17 cellular contexts compared by ENCODE assay signal in the genomic region with DNA sequence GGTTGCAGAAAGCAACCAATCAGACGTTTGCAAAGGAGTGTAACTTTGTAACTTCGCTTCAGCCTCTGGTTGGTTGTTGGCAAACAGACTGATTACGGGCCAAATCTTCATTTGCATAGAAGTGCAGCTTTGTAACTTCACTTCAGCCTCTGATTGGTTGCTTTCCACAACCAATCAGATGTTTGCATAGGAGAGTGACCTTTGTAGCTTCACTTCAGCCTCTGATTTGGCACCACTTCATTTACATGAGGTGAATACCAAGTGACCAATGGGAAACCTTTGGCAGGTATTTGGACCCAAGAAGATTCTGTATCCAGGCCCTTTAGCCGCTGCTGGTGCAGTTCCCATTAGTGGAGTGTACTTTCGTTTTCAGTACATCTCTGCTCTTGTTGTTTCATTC. TPM values are rescaled to one million over a fixed set of nuclear protein-coding genes. Genes with fewer than 3 reads are reported as not detected.
DNase-seq lines count a peak whose midpoint lies in the region; ATAC-seq, FAIRE-seq and TF ChIP-seq lines count a peak whose summit lies in the region.
"Had no signal": no experiment of that assay in that cellular context is flagged by ENCODE, and none has a peak within 500 bp of the region (broad histone marks: within the 10 kb centered on the region; RNA-seq: fewer than 3 reads in every experiment).

No MANE protein-coding gene starts in this region.

- no peak overlapping the region for H2BK15ac ChIP-seq in IMR-90 (ENCODE audit: low read depth, low read length)

- H3K14ac ChIP-seq in IMR-90 (replicated peaks; ENCODE audit: low read depth, low read length) = peak overlapping the region; percentile 56

- no peaks in the 10 kb centered on the region for H3K27me3 Mint-ChIP-seq in CD8-positive, alpha-beta T cell (ENCODE audit: low read depth)
- H3K27me3 Mint-ChIP-seq in natural killer cell (ENCODE audit: low read depth in 2 of 2) = no peaks in the 10 kb centered on the region

- no peak for TF ChIP-seq EP300 in K562 (IDR thresholded peaks at IDR 0.05; ENCODE audit: low read length)

- H3K27ac Mint-ChIP-seq in CD8-positive, alpha-beta T cell = no peak overlapping the region
- H3K27ac Mint-ChIP-seq in natural killer cell = peak overlapping the region; percentile 65 to 79

- H3K4me1 Mint-ChIP-seq in CD8-positive, alpha-beta T cell (ENCODE audit: low read depth) = peaks cover 79% of the 10 kb centered on the region
- H3K4me1 Mint-ChIP-seq in natural killer cell = peaks cover 49 to 66% of the 10 kb centered on the region in 2 donors

- no peak overlapping the region for H3K18ac ChIP-seq in IMR-90 (ENCODE audit: low read depth, low read length)

- TF ChIP-seq RAD21 in IMR-90 (IDR thresholded peaks at IDR 0.05; ENCODE audit: low read length) = no peak
- no peak for TF ChIP-seq RAD21 in K562 (CRISPR knock-in tag; conservative IDR thresholded peaks at IDR 0.05 in 1 of 2, IDR thresholded peaks at IDR 0.05 in 1 of 2)

- 80% methylated on average over 1 of the region's 5 CpGs; no CpG with 5 or more reads in 1 of the 2 experiments for WGBS in IMR-90 (ENCODE audit: extremely low coverage in 2 of 2, insufficient read length in 1 of 2), 2 experiments
- WGBS in K562 (ENCODE audit: insufficient coverage, low coverage, missing lambda C conversion rate) = 72% methylated on average over 5 of the region's 5 CpGs

- no peak overlapping the region for H4K5ac ChIP-seq in IMR-90 (ENCODE audit: low read depth, low read length)

- peak overlapping the region; percentile 36 for H3K4me2 ChIP-seq in IMR-90 (ENCODE audit: low read depth, low read length)
- H3K4me2 ChIP-seq in K562 (ENCODE audit: insufficient read depth, low read length) = no peak overlapping the region

- no peaks in the 10 kb centered on the region for H3K9me3 ChIP-seq in CD8-positive, alpha-beta T cell (ENCODE audit: low read length)
- H3K9me3 ChIP-seq in IMR-90 (ENCODE audit: control insufficient read depth, insufficient read depth, low read length) (no peaks in the 10 kb centered on the region; the same call in 1 of the 2 replicates), K562 (replicated peaks; ENCODE audit: control insufficient read depth, insufficient read depth, low read depth, low read length) (no peaks in the 10 kb centered on the region), colonic mucosa (no peaks in the 10 kb centered on the region)
- H3K9me3 ChIP-seq: stomach had no signal

- no peaks in the 10 kb centered on the region for H3K27me3 ChIP-seq in CD8-positive, alpha-beta T cell (ENCODE audit: insufficient read depth, low read length)
- H3K27me3 ChIP-seq in IMR-90 (ENCODE audit: control insufficient read depth, insufficient read depth, low read length) = no peaks in the 10 kb centered on the region
- H3K27me3 ChIP-seq in K562 (ENCODE audit: control insufficient read depth in 2 of 2, insufficient read depth in 2 of 2, low read length in 2 of 2) = no peaks in the 10 kb centered on the region
- H3K27me3 ChIP-seq in colonic mucosa = no peaks in the 10 kb centered on the region
- H3K27me3 ChIP-seq: brain microvascular endothelial cell, stomach had no signal

- no peak overlapping the region for H2BK120ac ChIP-seq in IMR-90 (ENCODE audit: low read depth, low read length)

- peaks cover 97% of the 10 kb centered on the region for H3K79me2 ChIP-seq in K562 (ENCODE audit: control insufficient read depth, insufficient read depth, low read length)

- in situ Hi-C loops in IMR-90 (cut with MboI; ENCODE audit: low sequenced_read_pairs) = no loop called here
- in situ Hi-C loops in K562 (cut with MboI) = no loop called here

- H3K79me1 ChIP-seq in IMR-90 (ENCODE audit: low read depth in 1 of 2, low read length in 2 of 2) = peaks cover 0 to 53% of the 10 kb centered on the region in 2 experiments; a peak in 3 of 4 replicates

- BruUV-seq in IMR-90 (replicated peaks; lab: Mats Ljungman, UMichigan) (no TSS peak), K562 (replicated peaks; lab: Mats Ljungman, UMichigan) (no TSS peak)

- H2AK5ac ChIP-seq in IMR-90 (ENCODE audit: low read depth, low read length) = no peak overlapping the region

- no peak for DNase-seq in CD8-positive, alpha-beta T cell
- DNase-seq in IMR-90 (no peak), K562 (ENCODE audit: extremely low read depth in 1 of 4, low spot score in 3 of 4) (peak in 1 of 4 experiments; percentile 38), natural killer cell (no peak), HuH-7.5 (ENCODE audit: low spot score) (no peak), SK-N-DZ (ENCODE audit: low spot score) (no peak), colonic mucosa (no peak)
- no peak for DNase-seq in stimulated activated CD4-positive, alpha-beta T cell treated with anti-CD3 and anti-CD28 coated beads, Interleukin-2, amount 100 ng/mL, for 48 hours
- DNase-seq: activated CD4-positive, alpha-beta T cell treated with anti-CD3 and anti-CD28 coated beads for 48 hours; activated effector memory CD4-positive, alpha-beta T cell treated with anti-CD3 and anti-CD28 coated beads, Interleukin-2, amount 50 U/mL, for 16 hours; brain microvascular endothelial cell; glutamatergic neuron; H7; stomach had no signal

- H3K4ac ChIP-seq in IMR-90 (ENCODE audit: low read depth, low read length) = no peak overlapping the region; the same call in 1 of the 2 replicates

- H3K4me3 Mint-ChIP-seq in CD8-positive, alpha-beta T cell = peak overlapping the region; percentile 46
- H3K4me3 Mint-ChIP-seq in natural killer cell = peak overlapping the region; percentile 71
- H3K4me3 Mint-ChIP-seq: CD14-positive monocyte had no signal

- no peak for TF ChIP-seq POLR2A in IMR-90 (IDR thresholded peaks at IDR 0.05; ENCODE audit: low read depth, low read length)
- no peak for TF ChIP-seq POLR2A in K562 (conservative IDR thresholded peaks at IDR 0.05)

- H4K8ac ChIP-seq in IMR-90 (ENCODE audit: low read depth in 2 of 2, low read length in 2 of 2) = no peak overlapping the region

- H3K9me3 Mint-ChIP-seq in CD8-positive, alpha-beta T cell = no peaks in the 10 kb centered on the region
- H3K9me3 Mint-ChIP-seq in natural killer cell = no peaks in the 10 kb centered on the region
- H3K9me3 Mint-ChIP-seq: CD14-positive monocyte had no signal

- peak overlapping the region; percentile 1 for H3K4me3 ChIP-seq in CD8-positive, alpha-beta T cell (ENCODE audit: low read depth, low read length)
- H3K4me3 ChIP-seq in IMR-90 (ENCODE audit: insufficient read depth, low read depth, low read length) (no peak overlapping the region), K562 (no peak overlapping the region), colonic mucosa (no peak overlapping the region)
- H3K4me3 ChIP-seq: stomach had no signal

- peak; percentile 78 for FAIRE-seq in K562 (lab: Jason Lieb, UNC)
- FAIRE-seq: endometrium, keratinocyte had no signal

- no peak overlapping the region; the same call in 1 of the 2 replicates for H2BK20ac ChIP-seq in IMR-90 (ENCODE audit: low read depth, low read length)

- peaks cover 5% of the 10 kb centered on the region for H3K36me3 Mint-ChIP-seq in CD8-positive, alpha-beta T cell
- H3K36me3 Mint-ChIP-seq in natural killer cell = no peaks in the 10 kb centered on the region

- CTCF ChIA-PET in CD8-positive, alpha-beta T cell (lab: Charles Lee) = interaction anchor here (1.0 to 1.7 kb wide), 2 partner anchors 8 to 74 kb away, joined by 4 to 5 read pairs; no protein-coding TSS in a partner anchor
- CTCF ChIA-PET in IMR-90 (lab: Yijun Ruan, JAX) (interaction anchor here (1.3 to 1.4 kb wide), 2 partner anchors 8 to 16 kb away, joined by 3 to 5 read pairs; a partner anchor contains a TSS), K562 (lab: Yijun Ruan, JAX; ENCODE audit: low intra/inter-chr PET ratio) (no interaction called here)

- no peak for TF ChIP-seq CTCF in CD8-positive, alpha-beta T cell (IDR thresholded peaks at IDR 0.05)
- TF ChIP-seq CTCF in IMR-90 (conservative IDR thresholded peaks at IDR 0.05; ENCODE audit: low read depth, low read length) (no peak), K562 (IDR thresholded peaks at IDR 0.05 in 2 of 3, conservative IDR thresholded peaks at IDR 0.05 in 1 of 3; ENCODE audit: insufficient read depth in 2 of 3, low read depth in 1 of 3, low read length in 3 of 3) (no peak), natural killer cell (IDR thresholded peaks at IDR 0.05) (no peak), colonic mucosa (IDR thresholded peaks at IDR 0.05) (no peak)

- peaks cover 38% of the 10 kb centered on the region for H3K4me1 ChIP-seq in CD8-positive, alpha-beta T cell (ENCODE audit: insufficient read depth, low read length)
- peaks cover 9% of the 10 kb centered on the region for H3K4me1 ChIP-seq in IMR-90 (ENCODE audit: control insufficient read depth, insufficient read depth, low read length)
- peaks cover 7 to 8% of the 10 kb centered on the region in 2 experiments; a peak in 3 of 5 replicates for H3K4me1 ChIP-seq in K562 (replicated peaks in 1 of 2; ENCODE audit: control insufficient read depth in 2 of 2, insufficient read depth in 2 of 2, low read length in 2 of 2)
- H3K4me1 ChIP-seq in colonic mucosa = no peaks in the 10 kb centered on the region

- H4K20me1 ChIP-seq in IMR-90 (ENCODE audit: insufficient read depth, low read length) = peaks cover 69% of the 10 kb centered on the region
- no peaks in the 10 kb centered on the region for H4K20me1 ChIP-seq in K562 (replicated peaks; ENCODE audit: control insufficient read depth, insufficient read depth, low read length)

- no peak overlapping the region for H3K56ac ChIP-seq in IMR-90 (ENCODE audit: extremely low read depth, insufficient read depth, low read length)

- POLR2A ChIA-PET in CD8-positive, alpha-beta T cell (lab: Charles Lee) = interaction anchor here (1.2 to 1.3 kb wide), 2 partner anchors 17 to 21 kb away, joined by 3 read pairs; no protein-coding TSS in a partner anchor
- POLR2A ChIA-PET in IMR-90 (lab: Charles Lee; ENCODE audit: unreplicated experiment) = interaction anchor here (0.6 kb wide), 1 partner anchor 10 kb away, joined by 3 read pairs; no protein-coding TSS in a partner anchor
- POLR2A ChIA-PET in K562 (lab: Yijun Ruan, JAX) = interaction anchor here (0.6 to 4.9 kb wide), 3 partner anchors 14 to 378 kb away, joined by 3 to 46 read pairs (median 3); a partner anchor contains a TSS

- 0 out of 2 replicates have a peak overlapping the region, but pooled peaks have one; percentile 4 for H3K23ac ChIP-seq in IMR-90 (ENCODE audit: low read depth, low read length)

- no peaks in the 10 kb centered on the region for H3K36me3 ChIP-seq in CD8-positive, alpha-beta T cell (ENCODE audit: insufficient read depth, low read length)
- H3K36me3 ChIP-seq in IMR-90 (ENCODE audit: control insufficient read depth, insufficient read depth, low read length) (no peaks in the 10 kb centered on the region), K562 (ENCODE audit: control insufficient read depth, insufficient read depth, low read length) (peaks cover 3% of the 10 kb centered on the region; the same call in 2 of the 3 replicates), colonic mucosa (no peaks in the 10 kb centered on the region)
- H3K36me3 ChIP-seq: brain microvascular endothelial cell, stomach had no signal

- H4K91ac ChIP-seq in IMR-90 (ENCODE audit: insufficient read depth, low read depth, low read length) = no peak overlapping the region

- intact Hi-C loops in CD8-positive, alpha-beta T cell (cut with DNase I, micrococcal nuclease) = loop anchor here in 1 of 2 experiments (2.0 kb wide), 2 partner anchors 15 kb away; no protein-coding TSS in a partner anchor
- intact Hi-C loops in IMR-90 (cut with micrococcal nuclease) = no loop called here
- intact Hi-C loops in K562 (cut with micrococcal nuclease) = no loop called here
- intact Hi-C loops in natural killer cell (cut with micrococcal nuclease) = no loop called here
- intact Hi-C loops in colonic mucosa (cut with DNase I) = no loop called here

- H3K9me1 ChIP-seq in IMR-90 (ENCODE audit: insufficient read depth, low read length) = peaks cover 2% of the 10 kb centered on the region
- H3K9me1 ChIP-seq in K562 (ENCODE audit: control insufficient read depth, insufficient read depth, low read length) = no peaks in the 10 kb centered on the region

- H2AK9ac ChIP-seq in IMR-90 (replicated peaks; ENCODE audit: low read depth, low read length, poor library complexity) = no peak overlapping the region

- H3K9ac ChIP-seq in IMR-90 (ENCODE audit: low read depth, low read length) (no peak overlapping the region), K562 (ENCODE audit: insufficient read depth in 1 of 2, low read depth in 2 of 2, low read length in 2 of 2) (no peak overlapping the region), colonic mucosa (ENCODE audit: low read depth in 2 of 2, low read length in 2 of 2) (no peak overlapping the region)

- H2BK5ac ChIP-seq in IMR-90 (ENCODE audit: low read depth, low read length, poor library complexity, severe bottlenecking) = no peak overlapping the region

- H2AFZ ChIP-seq in IMR-90 (replicated peaks; ENCODE audit: low read length, poor library complexity) (no peak overlapping the region), K562 (ENCODE audit: low read depth, low read length) (no peak overlapping the region)

- ATAC-seq in CD8-positive, alpha-beta T cell = peak; percentile 12
- no peak for ATAC-seq in IMR-90 (ENCODE audit: low read depth)
- ATAC-seq in K562 = peak; percentile 65
- peak; percentile 35 to 60 (median 57) for ATAC-seq in natural killer cell

- no peak overlapping the region for H3K27ac ChIP-seq in CD8-positive, alpha-beta T cell (ENCODE audit: low read depth, low read length)
- H3K27ac ChIP-seq in IMR-90 (ENCODE audit: insufficient read depth, low read length) (no peak overlapping the region), K562 (ENCODE audit: extremely low read depth, low read depth, low read length) (no peak overlapping the region), colonic mucosa (no peak overlapping the region)
- H3K27ac ChIP-seq: brain microvascular endothelial cell had no signal

- dilution Hi-C loops in IMR-90 (cut with HindIII; ENCODE audit: low sequenced_read_pairs, unreplicated experiment) = no loop called here

RNA-seq across cellular contexts. Expression of a gene that starts 16.0 kb away (rescaled TPM):
- 100 to 1,000 TPM in 1 of 2 experiments, 10 to 100 TPM in 1; 93.4 to 100 TPM for total RNA-seq in CD8-positive, alpha-beta T cell
- total RNA-seq in IMR-90 (2012; rRNA removed) = 110 and 117 TPM in 2 replicates
- polyA plus RNA-seq in IMR-90 (2012; rRNA removed) = 12.4 and 15.0 TPM in 2 replicates
- 3.8 and 5.9 TPM in 2 replicates for polyA plus RNA-seq in IMR-90 (2012; cell fraction: cytosol; rRNA removed)
- 5.9 and 41.8 TPM in 2 replicates for polyA plus RNA-seq in IMR-90 (2012; cell fraction: nucleus; rRNA removed; ENCODE audit: low replicate concordance)
- total RNA-seq in K562 (2011; cell fraction: chromatin; rRNA removed; ENCODE audit: low replicate concordance) = 44.2 and 108 TPM in 2 replicates
- 19.7 and 22.7 TPM in 2 replicates for total RNA-seq in K562 (2011; cell fraction: nucleolus; rRNA removed)
- 41.9 and 49.6 TPM in 2 replicates for total RNA-seq in K562 (2011; cell fraction: nucleoplasm; rRNA removed)
- 51.7 and 53.2 TPM in 2 replicates for total RNA-seq in K562 (2014; rRNA removed)
- total RNA-seq in K562 (2014; rRNA removed; fragmentation: Illumina TruSeq; extraction: Trizol) = 61.1 and 76.1 TPM in 2 replicates
- total RNA-seq in K562 (2015; rRNA removed; fragmentation: Illumina TruSeq; extraction: Trizol) = 61.8 and 63.6 TPM in 2 replicates
- total RNA-seq in K562 (2021) = 34.1 and 36.1 TPM in 2 replicates
- polyA plus RNA-seq in K562 (2011; rRNA removed) = 27.1 and 31.4 TPM in 2 replicates
- polyA plus RNA-seq in K562 (2011; cell fraction: cytosol; rRNA removed) = 6.1 and 10.7 TPM in 2 replicates
- 23.1 and 30.6 TPM in 2 replicates for polyA plus RNA-seq in K562 (2011; cell fraction: nucleus; rRNA removed)
- polyA plus RNA-seq in K562 (2012) = 23.8 and 30.3 TPM in 2 replicates
- 32.2 and 34.7 TPM in 2 replicates for polyA plus RNA-seq in K562 (2014; fragmentation: Illumina TruSeq; extraction: Trizol)
- 10 to 100 TPM; 13.1 to 16.4 TPM for polyA plus RNA-seq in K562 (2014; fragmentation: Nextera tagmentation; extraction: Ambion mirVana)
- 26.0 and 32.7 TPM in 2 replicates for polyA plus RNA-seq in K562 (2014; rRNA removed)
- 84.5 and 90.5 TPM in 2 replicates for polyA minus RNA-seq in K562 (2011; rRNA and poly(A)+ RNA removed)
- polyA minus RNA-seq in K562 (2011; cell fraction: cytosol; rRNA and poly(A)+ RNA removed) = 21.7 and 22.3 TPM in 2 replicates
- polyA minus RNA-seq in K562 (2011; cell fraction: nucleus; rRNA and poly(A)+ RNA removed) = 59.5 and 83.2 TPM in 2 replicates
- total RNA-seq in natural killer cell = 100 to 1,000 TPM; 102 to 108 (median 107) TPM
- 23.4 and 28.2 TPM in 2 replicates for polyA plus RNA-seq in SK-N-DZ (2014; cell fraction: cytosol; rRNA removed)
- 43.6 and 45.9 TPM in 2 replicates for polyA plus RNA-seq in SK-N-DZ (2014; cell fraction: nucleus; rRNA removed)
- 10 to 100 TPM; 31.3 to 40.3 TPM for total RNA-seq in colonic mucosa
